In the genomic region with DNA sequence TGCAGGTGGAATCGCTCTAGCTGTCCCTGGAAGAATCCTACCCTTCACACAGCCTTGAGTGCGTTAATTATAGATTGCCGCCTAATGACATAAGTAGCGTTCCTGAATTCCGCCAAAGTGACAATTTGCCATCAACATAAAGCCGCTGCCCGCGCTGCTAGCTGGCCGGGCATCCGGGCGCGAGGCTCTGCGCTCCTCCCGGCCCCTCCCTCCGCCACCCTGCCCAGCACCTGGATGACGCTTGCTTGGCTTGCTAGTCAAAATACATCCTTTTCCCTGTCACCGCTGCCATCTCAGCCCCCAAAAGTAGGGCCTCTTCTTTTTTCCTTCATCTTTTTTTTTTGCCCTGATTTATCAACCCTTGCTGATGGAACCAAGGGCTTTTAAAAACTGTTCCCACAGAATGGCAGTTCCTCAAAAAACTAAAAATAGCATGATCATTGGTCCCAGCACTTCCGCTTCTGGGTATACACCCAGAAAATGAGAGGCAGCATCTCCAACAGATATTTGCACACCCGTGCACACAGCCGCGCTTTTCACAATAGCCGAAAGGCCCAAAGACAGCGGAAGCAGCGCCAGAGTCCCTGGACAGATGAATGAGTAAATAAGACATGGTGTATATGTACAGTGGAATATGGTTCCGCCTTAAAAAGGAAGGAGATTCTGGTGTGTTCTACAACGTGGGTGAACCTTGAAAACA, we compare ENCODE assay signal across 9 cellular contexts.
A peak's percentile ranks its signal among the peaks of the same experiment; 100 is the strongest.
DNase-seq lines count a peak whose midpoint lies in the region; ATAC-seq and TF ChIP-seq lines count a peak whose summit lies in the region.
"Had no signal": no experiment of that assay in that cellular context is flagged by ENCODE, and none has a peak within 500 bp of the region (broad histone marks: within the 10 kb centered on the region; RNA-seq: fewer than 3 reads in every experiment).

No MANE protein-coding gene starts in this region.

- no peaks in the 10 kb centered on the region for H3K79me2 ChIP-seq in neural progenitor cell (ENCODE audit: low read depth)

- POLR2A ChIA-PET in AG04450 (lab: Yijun Ruan, JAX) = no interaction called here

- peak overlapping the region; percentile 3 for H3K4me3 Mint-ChIP-seq in neural progenitor cell
- no peak overlapping the region for H3K4me3 Mint-ChIP-seq in activated T-helper 2 cell treated with anti-CD3 and anti-CD28 coated beads, Interferon-gamma antibody, Interleukin-2, Interleukin-4, amounts not matched to agents 10 μg/mL and 5 μg/mL and 100 μg/mL, durations not matched to agents 14 hours and 24 hours and 36 hours (ENCODE audit: low read depth)

- H3K4me3 ChIP-seq in AG04450 (ENCODE audit: low read depth, low read length) (no peak overlapping the region), neural progenitor cell (no peak overlapping the region)

- ATAC-seq in HG03521 (IDR thresholded peaks at IDR 0.05; ENCODE audit: unreplicated experiment) = no peak
- no peak for ATAC-seq in HG02973 (IDR thresholded peaks at IDR 0.05; ENCODE audit: unreplicated experiment)

- H3K9ac ChIP-seq in neural progenitor cell = no peak overlapping the region

- no peaks in the 10 kb centered on the region for H3F3A ChIP-seq in neural progenitor cell (ENCODE audit: low read depth)

- no peak for TF ChIP-seq CTCF in AG04450 (IDR thresholded peaks at IDR 0.05; ENCODE audit: low read depth, low read length)
- no peak for TF ChIP-seq CTCF in neural progenitor cell (IDR thresholded peaks at IDR 0.05)
- no peak for TF ChIP-seq CTCF in GM20000 (IDR thresholded peaks at IDR 0.05; ENCODE audit: extremely low read depth, missing control alignments)

- H3K9me3 Mint-ChIP-seq in neural progenitor cell = peaks cover 6% of the 10 kb centered on the region
- H3K9me3 Mint-ChIP-seq in activated T-helper 2 cell treated with anti-CD3 and anti-CD28 coated beads, Interferon-gamma antibody, Interleukin-2, Interleukin-4, amounts not matched to agents 10 μg/mL and 5 μg/mL and 100 μg/mL, durations not matched to agents 14 hours and 24 hours and 36 hours = no peaks in the 10 kb centered on the region

- CTCF ChIA-PET in AG04450 (lab: Charles Lee) = interaction anchor here (0.6 kb wide), 1 partner anchor 358 kb away, joined by 4 read pairs; no protein-coding TSS in a partner anchor

- H3K27me3 ChIP-seq in AG04450 (ENCODE audit: control insufficient read depth, insufficient read depth, low read length) = no peaks in the 10 kb centered on the region
- H3K27me3 ChIP-seq in neural progenitor cell = no peaks in the 10 kb centered on the region

- peak overlapping the region; percentile 3 for H3K4me2 ChIP-seq in neural progenitor cell

- intact Hi-C loops in activated T-helper 2 cell treated with anti-CD3 and anti-CD28 coated beads, Interferon-gamma antibody, Interleukin-2, Interleukin-4, amounts not matched to agents 10 μg/mL and 5 μg/mL and 100 μg/mL, durations not matched to agents 14 hours and 24 hours and 36 hours (cut with micrococcal nuclease) = no loop called here

- DNase-seq in AG04450 (ENCODE audit: low read depth, low spot score) = no peak
- peak; percentile 75 for DNase-seq in NCI-H2107 treated with DMSO at 0.1 percent for 48 hours (lab: John Stamatoyannopoulos, UW; ENCODE audit: unreplicated experiment)
- DNase-seq in epithelial cell of prostate (ENCODE audit: low read depth, low spot score) = no peak
- peak; percentile 30 for DNase-seq in neural progenitor cell (ENCODE audit: low spot score)
- DNase-seq in GM20000 (ENCODE audit: low spot score) = no peak
- DNase-seq in activated T-helper 2 cell treated with anti-CD3 and anti-CD28 coated beads, Interferon-gamma antibody, Interleukin-2, Interleukin-4, amounts not matched to agents 10 μg/mL and 5 μg/mL and 100 μg/mL, durations not matched to agents 14 hours and 24 hours and 36 hours (ENCODE audit: low spot score) = no peak
- DNase-seq: NCI-H2227 treated with DMSO at 0.1 percent for 48 hours had no signal

- no peaks in the 10 kb centered on the region for H3K36me3 ChIP-seq in neural progenitor cell

- H3K27ac ChIP-seq in AG04450 (ENCODE audit: low read depth, low read length) = peak overlapping the region; percentile 87
- peak overlapping the region; percentile 78 for H3K27ac ChIP-seq in epithelial cell of prostate
- no peak overlapping the region for H3K27ac ChIP-seq in neural progenitor cell

- H3K9me3 ChIP-seq in AG04450 (ENCODE audit: control insufficient read depth, insufficient read depth, low read length) (peaks cover 42% of the 10 kb centered on the region), neural progenitor cell (ENCODE audit: low read depth) (no peaks in the 10 kb centered on the region)

- no peaks in the 10 kb centered on the region for H4K20me1 ChIP-seq in neural progenitor cell (ENCODE audit: low read depth)

- peaks cover 41% of the 10 kb centered on the region for H3K4me1 Mint-ChIP-seq in neural progenitor cell
- no peaks in the 10 kb centered on the region for H3K4me1 Mint-ChIP-seq in activated T-helper 2 cell treated with anti-CD3 and anti-CD28 coated beads, Interferon-gamma antibody, Interleukin-2, Interleukin-4, amounts not matched to agents 10 μg/mL and 5 μg/mL and 100 μg/mL, durations not matched to agents 14 hours and 24 hours and 36 hours (ENCODE audit: low read depth)

- no peak overlapping the region for H2AFZ ChIP-seq in neural progenitor cell (replicated peaks)

- no peak overlapping the region for H3K27ac Mint-ChIP-seq in neural progenitor cell
- H3K27ac Mint-ChIP-seq in activated T-helper 2 cell treated with anti-CD3 and anti-CD28 coated beads, Interferon-gamma antibody, Interleukin-2, Interleukin-4, amounts not matched to agents 10 μg/mL and 5 μg/mL and 100 μg/mL, durations not matched to agents 14 hours and 24 hours and 36 hours = no peak overlapping the region

- H3K36me3 Mint-ChIP-seq in neural progenitor cell = no peaks in the 10 kb centered on the region
- H3K36me3 Mint-ChIP-seq in activated T-helper 2 cell treated with anti-CD3 and anti-CD28 coated beads, Interferon-gamma antibody, Interleukin-2, Interleukin-4, amounts not matched to agents 10 μg/mL and 5 μg/mL and 100 μg/mL, durations not matched to agents 14 hours and 24 hours and 36 hours (ENCODE audit: low read depth) = no peaks in the 10 kb centered on the region

- H3K4me1 ChIP-seq in neural progenitor cell = peaks cover 9% of the 10 kb centered on the region

- H3K27me3 Mint-ChIP-seq in neural progenitor cell (ENCODE audit: insufficient read depth, low read depth) = peaks cover 39% of the 10 kb centered on the region
- peaks cover 5% of the 10 kb centered on the region for H3K27me3 Mint-ChIP-seq in activated T-helper 2 cell treated with anti-CD3 and anti-CD28 coated beads, Interferon-gamma antibody, Interleukin-2, Interleukin-4, amounts not matched to agents 10 μg/mL and 5 μg/mL and 100 μg/mL, durations not matched to agents 14 hours and 24 hours and 36 hours (ENCODE audit: low read depth)

Comparison
In these comparisons a context has a peak if more than half of its experiments do, and no peak if none do; other contexts are left out.
1. DNase-seq: peak in NCI-H2107 treated with DMSO at 0.1 percent for 48 hours (single experiment) and neural progenitor cell (single experiment); none in AG04450 (single experiment), epithelial cell of prostate (single experiment), GM20000 (single experiment) and activated T-helper 2 cell treated with anti-CD3 and anti-CD28 coated beads, Interferon-gamma antibody, Interleukin-2, Interleukin-4, amounts not matched to agents 10 μg/mL and 5 μg/mL and 100 μg/mL, durations not matched to agents 14 hours and 24 hours and 36 hours (single experiment).